16 cellular contexts compared by ENCODE assay signal in genomic region chr13:66644855-66645460, GRCh38.
A peak's percentile ranks its signal among the peaks of the same experiment; 100 is the strongest.
DNase-seq lines count a peak whose midpoint lies in the region; ATAC-seq and TF ChIP-seq lines count a peak whose summit lies in the region.
"Had no signal": no experiment of that assay in that cellular context is flagged by ENCODE, and none has a peak within 500 bp of the region (broad histone marks: within the 10 kb centered on the region; RNA-seq: fewer than 3 reads in every experiment).

No MANE protein-coding gene starts in this region.

- H4K20me1 ChIP-seq in OCI-LY1 (ENCODE audit: insufficient read depth, low read length) (no peaks in the 10 kb centered on the region), smooth muscle cell (ENCODE audit: low read depth) (no peaks in the 10 kb centered on the region)

- no peaks in the 10 kb centered on the region for H3K9me2 ChIP-seq in OCI-LY1 (ENCODE audit: low read depth, low read length)

- DNase-seq in amniotic epithelial cell (ENCODE audit: low read depth) = peak; percentile 60
- DNase-seq in smooth muscle cell (lab: John Stamatoyannopoulos, UW; ENCODE audit: unreplicated experiment) = no peak
- DNase-seq in stimulated activated CD4-positive, alpha-beta T cell treated with anti-CD3 and anti-CD28 coated beads, Interleukin-4, amount 100 ng/mL, for 24 hours = no peak
- no peak for DNase-seq in NCI-H1048 (lab: John Stamatoyannopoulos, UW)
- DNase-seq in stimulated activated naive CD8-positive, alpha-beta T cell treated with anti-CD3 and anti-CD28 coated beads, Interleukin-15, Interleukin-2, amounts not matched to agents 100 U/mL and 50 U/mL, for 24 hours = no peak
- DNase-seq in right cardiac atrium = no peak
- DNase-seq: ACHN; C1 segment of cervical spinal cord; CD4-positive, alpha-beta T cell; DMS79; GDM1; GOT3; H9 had no signal

- H3K9ac ChIP-seq in OCI-LY1 (ENCODE audit: low read length) (no peak overlapping the region), smooth muscle cell (ENCODE audit: low read depth) (no peak overlapping the region)

- H3K4me2 ChIP-seq in OCI-LY1 (ENCODE audit: low read length) = no peak overlapping the region
- H3K4me2 ChIP-seq in smooth muscle cell = no peak overlapping the region

- ATAC-seq in HG02759 (IDR thresholded peaks at IDR 0.05; ENCODE audit: unreplicated experiment) (peak; percentile 38), right cardiac atrium (no peak)
- no peak for ATAC-seq in stimulated activated naive CD8-positive, alpha-beta T cell treated with anti-CD3 and anti-CD28 coated beads, Interleukin-15, Interleukin-2, amounts not matched to agents 100 U/mL and 50 U/mL, for 24 hours
- ATAC-seq: HepG2 had no signal

- H3K36me3 ChIP-seq in OCI-LY1 (ENCODE audit: insufficient read depth, low read length) (no peaks in the 10 kb centered on the region), smooth muscle cell (ENCODE audit: low read depth) (no peaks in the 10 kb centered on the region)

- TF ChIP-seq CTCF in OCI-LY1 (IDR thresholded peaks at IDR 0.05; ENCODE audit: low read length) (no peak), smooth muscle cell (IDR thresholded peaks at IDR 0.05; ENCODE audit: borderline replicate concordance, insufficient read depth, poor library complexity, severe bottlenecking) (no peak)

- H3K4me1 ChIP-seq in OCI-LY1 (ENCODE audit: insufficient read depth, low read length, severe bottlenecking) (peaks cover 32% of the 10 kb centered on the region), smooth muscle cell (ENCODE audit: low read depth) (no peaks in the 10 kb centered on the region), right cardiac atrium (ENCODE audit: control insufficient read depth, insufficient read depth, low read length) (no peaks in the 10 kb centered on the region)

- 83% methylated on average over 3 of the region's 3 CpGs for WGBS in smooth muscle cell (ENCODE audit: low lambda C conversion rate)
- WGBS in right cardiac atrium = 80% methylated on average over 3 of the region's 3 CpGs

- H3K27ac ChIP-seq in OCI-LY1 (ENCODE audit: low read depth, low read length, poor library complexity, severe bottlenecking) (no peak overlapping the region), smooth muscle cell (ENCODE audit: low read depth) (no peak overlapping the region), right cardiac atrium (ENCODE audit: low read length) (no peak overlapping the region)

- H3K79me2 ChIP-seq in OCI-LY1 (ENCODE audit: insufficient read depth, low read length) (no peaks in the 10 kb centered on the region), smooth muscle cell (ENCODE audit: low read depth) (no peaks in the 10 kb centered on the region)

- intact Hi-C loops in right cardiac atrium (cut with DNase I) = no loop called here

- H3F3A ChIP-seq in OCI-LY1 (ENCODE audit: insufficient read depth, low read length) (no peaks in the 10 kb centered on the region; the same call in 1 of the 2 replicates), smooth muscle cell (ENCODE audit: low read depth) (no peaks in the 10 kb centered on the region)

- H3K4me3 ChIP-seq in OCI-LY1 (ENCODE audit: low read depth, low read length, poor library complexity, severe bottlenecking) = no peak overlapping the region
- H3K4me3 ChIP-seq in smooth muscle cell = no peak overlapping the region
- no peak overlapping the region for H3K4me3 ChIP-seq in right cardiac atrium (ENCODE audit: low read length)

- peak overlapping the region; percentile 81; the same call in 1 of the 2 replicates for H2AFZ ChIP-seq in OCI-LY1 (ENCODE audit: low read length)
- H2AFZ ChIP-seq in smooth muscle cell (ENCODE audit: low read depth) = peak overlapping the region; percentile 46

- H3K9me3 ChIP-seq in OCI-LY1 (ENCODE audit: low read length) (no peaks in the 10 kb centered on the region), smooth muscle cell (replicated peaks; ENCODE audit: low read depth) (no peaks in the 10 kb centered on the region), right cardiac atrium (ENCODE audit: control insufficient read depth, low read length) (no peaks in the 10 kb centered on the region)

- H3K27me3 ChIP-seq in OCI-LY1 (ENCODE audit: insufficient read depth, low read length) = no peaks in the 10 kb centered on the region
- no peaks in the 10 kb centered on the region for H3K27me3 ChIP-seq in smooth muscle cell (ENCODE audit: low read depth)
- no peaks in the 10 kb centered on the region for H3K27me3 ChIP-seq in right cardiac atrium (ENCODE audit: control insufficient read depth, insufficient read depth)
